ENCODE assay signal across 8 cellular contexts in genomic region chr1:153277852-153278251, GRCh38. TPM values are rescaled to one million over a fixed set of nuclear protein-coding genes. Genes with fewer than 3 reads are reported as not detected.
A peak's percentile ranks its signal among the peaks of the same experiment; 100 is the strongest.
DNase-seq lines count a peak whose midpoint lies in the region; ATAC-seq and TF ChIP-seq lines count a peak whose summit lies in the region.

No MANE protein-coding gene starts in this region.

- no peak overlapping the region for H2BK5ac ChIP-seq in mesenchymal stem cell (ENCODE audit: low read depth, low read length, poor library complexity, severe bottlenecking)

- no peak overlapping the region for H2AK5ac ChIP-seq in mesenchymal stem cell (ENCODE audit: low read length, severe bottlenecking)

- H3K14ac ChIP-seq in mesenchymal stem cell (ENCODE audit: low read length in 2 of 2): no peak overlapping the region

- WGBS in mesenchymal stem cell: 38% methylated on average over 2 of the region's 2 CpGs
- 0 to 15% methylated on average over 1 to 2 of the region's 2 CpGs for WGBS in tibial nerve, 2 donors

- no peak for TF ChIP-seq POLR2A in NB4 (IDR thresholded peaks at IDR 0.05; ENCODE audit: extremely low read depth, insufficient read length)
- no peak for TF ChIP-seq POLR2A in tibial nerve (IDR thresholded peaks at IDR 0.05)

- ATAC-seq in DND-41 (ENCODE audit: insufficient read depth, low read depth) (no peak), left lung (peak; percentile 84)
- peak; percentile 67 for ATAC-seq in activated T-helper 17 cell treated with anti-CD3 and anti-CD28 coated beads, Interleukin-2, amount 50 U/mL, for 72 hours (replicated peaks)

- no peak for TF ChIP-seq EP300 in tibial nerve (IDR thresholded peaks at IDR 0.05)

- H3K27me3 ChIP-seq in DND-41 (ENCODE audit: insufficient read depth, low read length, poor library complexity) (no peaks in the 10 kb centered on the region), left lung (peaks cover 0 to 10% of the 10 kb centered on the region in 2 donors), mesenchymal stem cell (ENCODE audit: control insufficient read depth in 1 of 2, insufficient read depth in 1 of 2, low read length in 2 of 2) (peaks cover 0 to 16% of the 10 kb centered on the region in 2 experiments), tibial nerve (peaks cover 0 to 1% of the 10 kb centered on the region in 2 donors)

- H3K18ac ChIP-seq in mesenchymal stem cell (ENCODE audit: low read depth in 1 of 2, low read length in 2 of 2): no peak overlapping the region

- no peak overlapping the region for H3K9ac ChIP-seq in DND-41 (ENCODE audit: low read depth, low read length)
- no peak overlapping the region for H3K9ac ChIP-seq in mesenchymal stem cell (ENCODE audit: low read length)

- H3K79me2 ChIP-seq in DND-41 (ENCODE audit: insufficient read depth, low read length): no peaks in the 10 kb centered on the region

- no peak overlapping the region for H3K23ac ChIP-seq in mesenchymal stem cell (ENCODE audit: low read length in 2 of 2)

- H3K27me3 Mint-ChIP-seq in activated T-helper 17 cell treated with anti-CD3 and anti-CD28 coated beads, Interleukin-2, amount 50 U/mL, for 72 hours: peaks cover 8% of the 10 kb centered on the region

- H3K36me3 ChIP-seq in DND-41 (ENCODE audit: insufficient read depth, low read length) (no peaks in the 10 kb centered on the region), left lung (no peaks in the 10 kb centered on the region), mesenchymal stem cell (ENCODE audit: control insufficient read depth in 1 of 2, insufficient read depth in 2 of 2, low read depth in 1 of 2, low read length in 2 of 2) (no peaks in the 10 kb centered on the region), tibial nerve (no peaks in the 10 kb centered on the region)

- H3K4me2 ChIP-seq in DND-41 (ENCODE audit: insufficient read depth, low read length) (no peak overlapping the region), mesenchymal stem cell (ENCODE audit: low read length, poor library complexity, severe bottlenecking) (no peak overlapping the region)

- intact Hi-C loops in left lung (cut with DNase I): no loop called here

- H3K27ac ChIP-seq in DND-41 (ENCODE audit: low read length) (no peak overlapping the region), left lung (no peak overlapping the region), mesenchymal stem cell (ENCODE audit: low read length, poor library complexity, severe bottlenecking) (no peak overlapping the region), tibial nerve (no peak overlapping the region)

- H2AFZ ChIP-seq in DND-41 (ENCODE audit: low read depth, low read length): no peak overlapping the region
- H2AFZ ChIP-seq in mesenchymal stem cell (ENCODE audit: low read depth, low read length): no peak overlapping the region

- no peak overlapping the region for H3K27ac Mint-ChIP-seq in activated T-helper 17 cell treated with anti-CD3 and anti-CD28 coated beads, Interleukin-2, amount 50 U/mL, for 72 hours

- H3K36me3 Mint-ChIP-seq in activated T-helper 17 cell treated with anti-CD3 and anti-CD28 coated beads, Interleukin-2, amount 50 U/mL, for 72 hours (ENCODE audit: low read depth): no peaks in the 10 kb centered on the region

- no peaks in the 10 kb centered on the region for H4K20me1 ChIP-seq in DND-41 (ENCODE audit: insufficient read depth, low read length)

- H3K9me3 ChIP-seq in DND-41 (ENCODE audit: insufficient read depth, low read length, severe bottlenecking) (no peaks in the 10 kb centered on the region), left lung (no peaks in the 10 kb centered on the region), mesenchymal stem cell (ENCODE audit: control insufficient read depth, low read length) (no peaks in the 10 kb centered on the region), tibial nerve (no peaks in the 10 kb centered on the region)

- H4K8ac ChIP-seq in mesenchymal stem cell (ENCODE audit: low read length): no peak overlapping the region

- H3K4me1 ChIP-seq in DND-41 (ENCODE audit: insufficient read depth, low read length) (no peaks in the 10 kb centered on the region), left lung (no peaks in the 10 kb centered on the region), mesenchymal stem cell (ENCODE audit: control insufficient read depth, insufficient read depth, low read depth, low read length) (no peaks in the 10 kb centered on the region), tibial nerve (no peaks in the 10 kb centered on the region)

- H3K9me3 Mint-ChIP-seq in activated T-helper 17 cell treated with anti-CD3 and anti-CD28 coated beads, Interleukin-2, amount 50 U/mL, for 72 hours: no peaks in the 10 kb centered on the region

- H3K4me3 ChIP-seq in DND-41 (ENCODE audit: low read depth in 1 of 2, low read length in 2 of 2) (no peak overlapping the region), NB4 (ENCODE audit: low read depth, low read length) (no peak overlapping the region), left lung (no peak overlapping the region), mesenchymal stem cell (ENCODE audit: insufficient read depth in 1 of 2, low read depth in 1 of 2, low read length in 2 of 2) (no peak overlapping the region), tibial nerve (no peak overlapping the region)

- H2BK15ac ChIP-seq in mesenchymal stem cell (ENCODE audit: low read depth, poor library complexity, severe bottlenecking): no peak overlapping the region

- H3K4ac ChIP-seq in mesenchymal stem cell (ENCODE audit: low read depth in 1 of 2, low read length in 2 of 2): no peak overlapping the region

- H4K91ac ChIP-seq in mesenchymal stem cell (ENCODE audit: low read length): no peak overlapping the region

- DNase-seq in DND-41 (no peak), GM20000 (ENCODE audit: low spot score) (peak; percentile 67), NB4 (ENCODE audit: low read depth) (peak; percentile 11), left lung (no peak), NCI-H1436 (lab: John Stamatoyannopoulos, UW) (no peak), mesenchymal stem cell (no peak), tibial nerve (ENCODE audit: low spot score in 2 of 2) (no peak)

- no peak overlapping the region for H2BK120ac ChIP-seq in mesenchymal stem cell (ENCODE audit: low read depth, low read length)

- no peak overlapping the region for H2BK12ac ChIP-seq in mesenchymal stem cell (ENCODE audit: low read length in 2 of 2)

- no peaks in the 10 kb centered on the region for H3K79me1 ChIP-seq in mesenchymal stem cell (replicated peaks; ENCODE audit: low read length, poor library complexity, severe bottlenecking)

- H3K4me1 Mint-ChIP-seq in activated T-helper 17 cell treated with anti-CD3 and anti-CD28 coated beads, Interleukin-2, amount 50 U/mL, for 72 hours: no peaks in the 10 kb centered on the region

- peak; percentile 61 for TF ChIP-seq CTCF in DND-41 (IDR thresholded peaks at IDR 0.05; ENCODE audit: borderline replicate concordance, extremely low read depth, low read length, poor library complexity, severe bottlenecking)
- peak; percentile 78 for TF ChIP-seq CTCF in GM20000 (IDR thresholded peaks at IDR 0.05; ENCODE audit: extremely low read depth, missing control alignments)
- peak; percentile 59 for TF ChIP-seq CTCF in NB4 (IDR thresholded peaks at IDR 0.05; ENCODE audit: low read depth, low read length)
- TF ChIP-seq CTCF in left lung (IDR thresholded peaks at IDR 0.05): peak; percentile 43 to 59
- peak in 1 of 5 experiments; percentile 24 for TF ChIP-seq CTCF in tibial nerve (IDR thresholded peaks at IDR 0.05)

- no peak overlapping the region for H3K4me3 Mint-ChIP-seq in activated T-helper 17 cell treated with anti-CD3 and anti-CD28 coated beads, Interleukin-2, amount 50 U/mL, for 72 hours

RNA-seq across cellular contexts. Expression of gene LORICRIN, which starts 18.4 kb away (rescaled TPM):
- not detected for total RNA-seq in activated T-helper 17 cell treated with anti-CD3 and anti-CD28 coated beads, Interleukin-2, amount 50 U/mL, for 72 hours
- not detected for total RNA-seq in left lung
- polyA plus RNA-seq in mesenchymal stem cell (2013, experiment 1 of 2): not detected
- polyA plus RNA-seq in mesenchymal stem cell (2013, experiment 2 of 2): not detected
- total RNA-seq in tibial nerve: under 1 TPM in 1 of 4 donors, not detected in 3; 0.44 TPM

RNA-seq across cellular contexts. Expression of gene PGLYRP3, which starts 34.9 kb away (rescaled TPM):
- total RNA-seq in activated T-helper 17 cell treated with anti-CD3 and anti-CD28 coated beads, Interleukin-2, amount 50 U/mL, for 72 hours: not detected
- total RNA-seq in left lung: not detected
- polyA plus RNA-seq in mesenchymal stem cell (2013, experiment 1 of 2): not detected
- polyA plus RNA-seq in mesenchymal stem cell (2013, experiment 2 of 2): not detected
- total RNA-seq in tibial nerve: not detected

Comparison
In these comparisons a context has a peak if more than half of its experiments do, and no peak if none do; other contexts are left out.
1. DNase-seq: peak in GM20000 (single experiment) and NB4 (single experiment); none in DND-41 (single experiment), left lung (0 of 2), NCI-H1436 (single experiment), mesenchymal stem cell (single experiment) and tibial nerve (0 of 2).